ENCODE assay signal across 2 cellular contexts in the genomic region with DNA sequence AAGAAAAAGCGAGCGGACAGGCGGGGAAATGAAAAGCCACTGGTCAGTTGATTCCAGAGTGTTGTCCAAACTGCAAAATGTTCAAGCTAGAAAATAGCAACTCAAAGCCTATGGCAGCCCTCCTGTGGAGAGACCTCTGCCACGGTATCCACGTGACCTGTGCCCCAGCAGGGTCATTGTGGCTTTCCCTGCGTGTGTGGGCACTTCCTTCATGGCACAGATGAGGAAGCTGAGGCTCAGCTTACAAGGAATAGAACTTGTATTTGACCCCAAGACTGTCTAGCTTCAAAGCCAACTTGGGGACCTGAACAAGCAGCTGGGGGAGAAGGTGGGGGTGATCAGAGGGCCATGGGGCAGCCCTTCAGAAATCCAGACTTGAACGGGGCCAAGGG.
TF ChIP-seq lines count a peak whose summit lies in the region.

No MANE protein-coding gene starts in this region.

TF ChIP-seq in IMR-90, 13 proteins besides CTCF, POLR2A, EP300 and RAD21:
- no peak for TF ChIP-seq MXI1 (IDR thresholded peaks at IDR 0.05; ENCODE audit: borderline replicate concordance, low read depth, low read length)
- no peak for TF ChIP-seq NFE2L2 (IDR thresholded peaks at IDR 0.05; ENCODE audit: low read depth, low read length)
- no peak for TF ChIP-seq SMC3 (IDR thresholded peaks at IDR 0.05; ENCODE audit: low read depth, low read length)
- TF ChIP-seq, protein P1, sequence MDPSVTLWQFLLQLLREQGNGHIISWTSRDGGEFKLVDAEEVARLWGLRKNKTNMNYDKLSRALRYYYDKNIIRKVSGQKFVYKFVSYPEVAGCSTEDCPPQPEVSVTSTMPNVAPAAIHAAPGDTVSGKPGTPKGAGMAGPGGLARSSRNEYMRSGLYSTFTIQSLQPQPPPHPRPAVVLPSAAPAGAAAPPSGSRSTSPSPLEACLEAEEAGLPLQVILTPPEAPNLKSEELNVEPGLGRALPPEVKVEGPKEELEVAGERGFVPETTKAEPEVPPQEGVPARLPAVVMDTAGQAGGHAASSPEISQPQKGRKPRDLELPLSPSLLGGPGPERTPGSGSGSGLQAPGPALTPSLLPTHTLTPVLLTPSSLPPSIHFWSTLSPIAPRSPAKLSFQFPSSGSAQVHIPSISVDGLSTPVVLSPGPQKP (IDR thresholded peaks at IDR 0.05; ENCODE audit: borderline replicate concordance, low read depth, low read length) = no peak
- TF ChIP-seq MAZ (IDR thresholded peaks at IDR 0.05; ENCODE audit: borderline replicate concordance, low read depth, low read length) = no peak
- TF ChIP-seq, protein P2, sequence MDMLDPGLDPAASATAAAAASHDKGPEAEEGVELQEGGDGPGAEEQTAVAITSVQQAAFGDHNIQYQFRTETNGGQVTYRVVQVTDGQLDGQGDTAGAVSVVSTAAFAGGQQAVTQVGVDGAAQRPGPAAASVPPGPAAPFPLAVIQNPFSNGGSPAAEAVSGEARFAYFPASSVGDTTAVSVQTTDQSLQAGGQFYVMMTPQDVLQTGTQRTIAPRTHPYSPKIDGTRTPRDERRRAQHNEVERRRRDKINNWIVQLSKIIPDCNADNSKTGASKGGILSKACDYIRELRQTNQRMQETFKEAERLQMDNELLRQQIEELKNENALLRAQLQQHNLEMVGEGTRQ (IDR thresholded peaks at IDR 0.05; ENCODE audit: low read depth, low read length) = no peak
- no peak for TF ChIP-seq MAFK (IDR thresholded peaks at IDR 0.05; ENCODE audit: low read depth, low read length)

TF ChIP-seq in GM23338, 12 proteins besides CTCF, POLR2A, EP300 and RAD21:
- TF ChIP-seq POLR2AphosphoS5 (IDR thresholded peaks at IDR 0.05; ENCODE audit: low read depth) = no peak
- TF ChIP-seq JUNB (IDR thresholded peaks at IDR 0.05; ENCODE audit: unreplicated experiment) = no peak
- no peak for TF ChIP-seq EZH2phosphoT487 (IDR thresholded peaks at IDR 0.05; ENCODE audit: unreplicated experiment)
- TF ChIP-seq, protein P3, sequence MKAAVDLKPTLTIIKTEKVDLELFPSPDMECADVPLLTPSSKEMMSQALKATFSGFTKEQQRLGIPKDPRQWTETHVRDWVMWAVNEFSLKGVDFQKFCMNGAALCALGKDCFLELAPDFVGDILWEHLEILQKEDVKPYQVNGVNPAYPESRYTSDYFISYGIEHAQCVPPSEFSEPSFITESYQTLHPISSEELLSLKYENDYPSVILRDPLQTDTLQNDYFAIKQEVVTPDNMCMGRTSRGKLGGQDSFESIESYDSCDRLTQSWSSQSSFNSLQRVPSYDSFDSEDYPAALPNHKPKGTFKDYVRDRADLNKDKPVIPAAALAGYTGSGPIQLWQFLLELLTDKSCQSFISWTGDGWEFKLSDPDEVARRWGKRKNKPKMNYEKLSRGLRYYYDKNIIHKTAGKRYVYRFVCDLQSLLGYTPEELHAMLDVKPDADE (IDR thresholded peaks at IDR 0.05) = no peak
- TF ChIP-seq ZNF331 (CRISPR knock-in tag; IDR thresholded peaks at IDR 0.05; ENCODE audit: low read depth) = no peak
- TF ChIP-seq EZH2 (IDR thresholded peaks at IDR 0.05; ENCODE audit: low read depth, unreplicated experiment) = no peak
- no peak for TF ChIP-seq CREB1 (CRISPR knock-in tag; IDR thresholded peaks at IDR 0.05; ENCODE audit: low read depth)
- TF ChIP-seq STAT1 (IDR thresholded peaks at IDR 0.05; ENCODE audit: unreplicated experiment) = no peak
- TF ChIP-seq NANOG (IDR thresholded peaks at IDR 0.05; ENCODE audit: borderline replicate concordance) = no peak
- TF ChIP-seq, protein P4, sequence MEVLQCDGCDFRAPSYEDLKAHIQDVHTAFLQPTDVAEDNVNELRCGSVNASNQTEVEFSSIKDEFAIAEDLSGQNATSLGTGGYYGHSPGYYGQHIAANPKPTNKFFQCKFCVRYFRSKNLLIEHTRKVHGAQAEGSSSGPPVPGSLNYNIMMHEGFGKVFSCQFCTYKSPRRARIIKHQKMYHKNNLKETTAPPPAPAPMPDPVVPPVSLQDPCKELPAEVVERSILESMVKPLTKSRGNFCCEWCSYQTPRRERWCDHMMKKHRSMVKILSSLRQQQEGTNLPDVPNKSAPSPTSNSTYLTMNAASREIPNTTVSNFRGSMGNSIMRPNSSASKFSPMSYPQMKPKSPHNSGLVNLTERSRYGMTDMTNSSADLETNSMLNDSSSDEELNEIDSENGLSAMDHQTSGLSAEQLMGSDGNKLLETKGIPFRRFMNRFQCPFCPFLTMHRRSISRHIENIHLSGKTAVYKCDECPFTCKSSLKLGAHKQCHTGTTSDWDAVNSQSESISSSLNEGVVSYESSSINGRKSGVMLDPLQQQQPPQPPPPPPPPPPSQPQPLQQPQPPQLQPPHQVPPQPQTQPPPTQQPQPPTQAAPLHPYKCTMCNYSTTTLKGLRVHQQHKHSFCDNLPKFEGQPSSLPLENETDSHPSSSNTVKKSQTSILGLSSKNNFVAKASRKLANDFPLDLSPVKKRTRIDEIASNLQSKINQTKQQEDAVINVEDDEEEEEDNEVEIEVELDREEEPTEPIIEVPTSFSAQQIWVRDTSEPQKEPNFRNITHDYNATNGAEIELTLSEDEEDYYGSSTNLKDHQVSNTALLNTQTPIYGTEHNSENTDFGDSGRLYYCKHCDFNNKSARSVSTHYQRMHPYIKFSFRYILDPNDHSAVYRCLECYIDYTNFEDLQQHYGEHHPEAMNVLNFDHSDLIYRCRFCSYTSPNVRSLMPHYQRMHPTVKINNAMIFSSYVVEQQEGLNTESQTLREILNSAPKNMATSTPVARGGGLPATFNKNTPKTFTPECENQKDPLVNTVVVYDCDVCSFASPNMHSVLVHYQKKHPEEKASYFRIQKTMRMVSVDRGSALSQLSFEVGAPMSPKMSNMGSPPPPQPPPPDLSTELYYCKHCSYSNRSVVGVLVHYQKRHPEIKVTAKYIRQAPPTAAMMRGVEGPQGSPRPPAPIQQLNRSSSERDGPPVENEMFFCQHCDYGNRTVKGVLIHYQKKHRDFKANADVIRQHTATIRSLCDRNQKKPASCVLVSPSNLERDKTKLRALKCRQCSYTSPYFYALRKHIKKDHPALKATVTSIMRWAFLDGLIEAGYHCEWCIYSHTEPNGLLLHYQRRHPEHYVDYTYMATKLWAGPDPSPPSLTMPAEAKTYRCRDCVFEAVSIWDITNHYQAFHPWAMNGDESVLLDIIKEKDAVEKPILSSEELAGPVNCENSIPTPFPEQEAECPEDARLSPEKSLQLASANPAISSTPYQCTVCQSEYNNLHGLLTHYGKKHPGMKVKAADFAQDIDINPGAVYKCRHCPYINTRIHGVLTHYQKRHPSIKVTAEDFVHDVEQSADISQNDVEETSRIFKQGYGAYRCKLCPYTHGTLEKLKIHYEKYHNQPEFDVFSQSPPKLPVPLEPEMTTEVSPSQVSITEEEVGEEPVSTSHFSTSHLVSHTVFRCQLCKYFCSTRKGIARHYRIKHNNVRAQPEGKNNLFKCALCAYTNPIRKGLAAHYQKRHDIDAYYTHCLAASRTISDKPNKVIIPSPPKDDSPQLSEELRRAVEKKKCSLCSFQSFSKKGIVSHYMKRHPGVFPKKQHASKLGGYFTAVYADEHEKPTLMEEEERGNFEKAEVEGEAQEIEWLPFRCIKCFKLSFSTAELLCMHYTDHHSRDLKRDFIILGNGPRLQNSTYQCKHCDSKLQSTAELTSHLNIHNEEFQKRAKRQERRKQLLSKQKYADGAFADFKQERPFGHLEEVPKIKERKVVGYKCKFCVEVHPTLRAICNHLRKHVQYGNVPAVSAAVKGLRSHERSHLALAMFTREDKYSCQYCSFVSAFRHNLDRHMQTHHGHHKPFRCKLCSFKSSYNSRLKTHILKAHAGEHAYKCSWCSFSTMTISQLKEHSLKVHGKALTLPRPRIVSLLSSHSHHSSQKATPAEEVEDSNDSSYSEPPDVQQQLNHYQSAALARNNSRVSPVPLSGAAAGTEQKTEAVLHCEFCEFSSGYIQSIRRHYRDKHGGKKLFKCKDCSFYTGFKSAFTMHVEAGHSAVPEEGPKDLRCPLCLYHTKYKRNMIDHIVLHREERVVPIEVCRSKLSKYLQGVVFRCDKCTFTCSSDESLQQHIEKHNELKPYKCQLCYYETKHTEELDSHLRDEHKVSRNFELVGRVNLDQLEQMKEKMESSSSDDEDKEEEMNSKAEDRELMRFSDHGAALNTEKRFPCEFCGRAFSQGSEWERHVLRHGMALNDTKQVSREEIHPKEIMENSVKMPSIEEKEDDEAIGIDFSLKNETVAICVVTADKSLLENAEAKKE (CRISPR knock-in tag; IDR thresholded peaks at IDR 0.05) = no peak
- TF ChIP-seq, protein P5, sequence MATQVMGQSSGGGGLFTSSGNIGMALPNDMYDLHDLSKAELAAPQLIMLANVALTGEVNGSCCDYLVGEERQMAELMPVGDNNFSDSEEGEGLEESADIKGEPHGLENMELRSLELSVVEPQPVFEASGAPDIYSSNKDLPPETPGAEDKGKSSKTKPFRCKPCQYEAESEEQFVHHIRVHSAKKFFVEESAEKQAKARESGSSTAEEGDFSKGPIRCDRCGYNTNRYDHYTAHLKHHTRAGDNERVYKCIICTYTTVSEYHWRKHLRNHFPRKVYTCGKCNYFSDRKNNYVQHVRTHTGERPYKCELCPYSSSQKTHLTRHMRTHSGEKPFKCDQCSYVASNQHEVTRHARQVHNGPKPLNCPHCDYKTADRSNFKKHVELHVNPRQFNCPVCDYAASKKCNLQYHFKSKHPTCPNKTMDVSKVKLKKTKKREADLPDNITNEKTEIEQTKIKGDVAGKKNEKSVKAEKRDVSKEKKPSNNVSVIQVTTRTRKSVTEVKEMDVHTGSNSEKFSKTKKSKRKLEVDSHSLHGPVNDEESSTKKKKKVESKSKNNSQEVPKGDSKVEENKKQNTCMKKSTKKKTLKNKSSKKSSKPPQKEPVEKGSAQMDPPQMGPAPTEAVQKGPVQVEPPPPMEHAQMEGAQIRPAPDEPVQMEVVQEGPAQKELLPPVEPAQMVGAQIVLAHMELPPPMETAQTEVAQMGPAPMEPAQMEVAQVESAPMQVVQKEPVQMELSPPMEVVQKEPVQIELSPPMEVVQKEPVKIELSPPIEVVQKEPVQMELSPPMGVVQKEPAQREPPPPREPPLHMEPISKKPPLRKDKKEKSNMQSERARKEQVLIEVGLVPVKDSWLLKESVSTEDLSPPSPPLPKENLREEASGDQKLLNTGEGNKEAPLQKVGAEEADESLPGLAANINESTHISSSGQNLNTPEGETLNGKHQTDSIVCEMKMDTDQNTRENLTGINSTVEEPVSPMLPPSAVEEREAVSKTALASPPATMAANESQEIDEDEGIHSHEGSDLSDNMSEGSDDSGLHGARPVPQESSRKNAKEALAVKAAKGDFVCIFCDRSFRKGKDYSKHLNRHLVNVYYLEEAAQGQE (IDR thresholded peaks at IDR 0.05; ENCODE audit: unreplicated experiment) = no peak
- TF ChIP-seq ZNF114 (CRISPR knock-in tag; IDR thresholded peaks at IDR 0.05) = no peak
